ENCODE assay signal across 29 cellular contexts in genomic region chrX:124097116-124097515, GRCh38.
"Had no signal": no experiment of that assay in that cellular context is flagged by ENCODE, and none has a peak within 500 bp of the region (broad histone marks: within the 10 kb centered on the region; RNA-seq: fewer than 3 reads in every experiment).

No MANE protein-coding gene starts in this region.

- H3K27me3 Mint-ChIP-seq: activated B cell treated with CpG ODN at 0.5 μM for 24 hours; activated CD8-positive, alpha-beta T cell treated with anti-CD3 and anti-CD28 coated beads for 36 hours; activated naive CD4-positive, alpha-beta T cell treated with anti-CD3 and anti-CD28 coated beads, Interleukin-2, amount 10 ng/mL, durations not matched to agents 7 days and 5 days; activated naive CD8-positive, alpha-beta T cell treated with anti-CD3 and anti-CD28 coated beads, Interleukin-2, amount 10 ng/mL, durations not matched to agents 7 days and 5 days; brain had no signal

- H3K4me3 ChIP-seq: ascending aorta, breast epithelium, cardiac muscle cell, colonic mucosa had no signal

- H3K27ac ChIP-seq: ascending aorta, breast epithelium, cardiac muscle cell, colonic mucosa, epithelial cell of prostate, WERI-Rb-1 had no signal

- ATAC-seq: activated CD4-positive, CD25-positive, alpha-beta regulatory T cell treated with anti-CD3 and anti-CD28 coated beads, Interleukin-2, amount 50 U/mL, for 24 hours; activated CD8-positive, alpha-beta T cell treated with anti-CD3 and anti-CD28 coated beads for 36 hours; activated naive CD4-positive, alpha-beta T cell treated with anti-CD3 and anti-CD28 coated beads, Interleukin-2, amount 50 U/mL, for 72 hours; esophagus mucosa had no signal

- H3K4me1 ChIP-seq: ascending aorta, breast epithelium, colonic mucosa had no signal

- H3K27ac Mint-ChIP-seq: activated B cell treated with CpG ODN at 0.5 μM for 24 hours; activated naive CD4-positive, alpha-beta T cell treated with anti-CD3 and anti-CD28 coated beads, Interleukin-2, amount 50 U/mL, for 72 hours; brain; T-helper 1 cell treated with Interleukin-12 subunit alpha and Interleukin-12 subunit beta and Interleukin-4 antibody, amounts not matched to agents 30 μg/mL and 1 μg/mL, for 36 hours had no signal

- H3K9me3 Mint-ChIP-seq: activated B cell treated with CpG ODN at 0.5 μM for 24 hours; activated CD8-positive, alpha-beta T cell treated with anti-CD3 and anti-CD28 coated beads for 36 hours; activated naive CD4-positive, alpha-beta T cell treated with anti-CD3 and anti-CD28 coated beads, Interleukin-2, amount 10 ng/mL, durations not matched to agents 7 days and 5 days; activated naive CD8-positive, alpha-beta T cell treated with anti-CD3 and anti-CD28 coated beads, Interleukin-2, amount 10 ng/mL, durations not matched to agents 7 days and 5 days had no signal

- H3K4me1 Mint-ChIP-seq: activated B cell treated with CpG ODN at 0.5 μM for 24 hours; activated naive CD8-positive, alpha-beta T cell treated with anti-CD3 and anti-CD28 coated beads, Interleukin-2, amount 10 ng/mL, durations not matched to agents 7 days and 5 days; brain had no signal

- DNase-seq: activated B cell treated with CpG ODN at 0.5 μM for 24 hours; activated CD4-positive, alpha-beta T cell treated with anti-CD3 and anti-CD28 coated beads for 48 hours; activated CD4-positive, alpha-beta T cell treated with anti-CD3 and anti-CD28 coated beads, Interleukin-2, amount 50 U/mL, for 1 hour; activated CD4-positive, alpha-beta T cell treated with anti-CD3 and anti-CD28 coated beads, Interleukin-2, amount 50 U/mL, for 48 hours; activated CD8-positive, alpha-beta memory T cell treated with anti-CD3 and anti-CD28 coated beads for 24 hours; activated CD8-positive, alpha-beta T cell treated with anti-CD3 and anti-CD28 coated beads for 36 hours; activated gamma-delta T cell; activated naive CD4-positive, alpha-beta T cell; activated naive CD4-positive, alpha-beta T cell treated with anti-CD3 and anti-CD28 coated beads, Interleukin-2, amount 10 ng/mL, durations not matched to agents 7 days and 5 days; activated naive CD8-positive, alpha-beta T cell treated with anti-CD3 and anti-CD28 coated beads, Interleukin-2, amount 10 ng/mL, durations not matched to agents 7 days and 5 days; activated T-cell treated with anti-CD3 and anti-CD28 coated beads, Interleukin-2, amount 50 U/mL, for 48 hours; central memory CD4-positive, alpha-beta T cell; cerebellar nuclear complex; colonic mucosa; effector CD8-positive, alpha-beta T cell; foreskin fibroblast; head of caudate nucleus; T1000; WERI-Rb-1 had no signal

- H3K36me3 ChIP-seq: breast epithelium, colonic mucosa had no signal

- H3K4me3 Mint-ChIP-seq: activated B cell treated with CpG ODN at 0.5 μM for 24 hours; activated CD8-positive, alpha-beta T cell treated with anti-CD3 and anti-CD28 coated beads for 36 hours; activated naive CD4-positive, alpha-beta T cell treated with anti-CD3 and anti-CD28 coated beads, Interleukin-2, amount 10 ng/mL, durations not matched to agents 7 days and 5 days; activated naive CD8-positive, alpha-beta T cell treated with anti-CD3 and anti-CD28 coated beads, Interleukin-2, amount 10 ng/mL, durations not matched to agents 7 days and 5 days; brain; T-helper 1 cell treated with Interleukin-12 subunit alpha and Interleukin-12 subunit beta and Interleukin-4 antibody, amounts not matched to agents 30 μg/mL and 1 μg/mL, for 36 hours; T-helper 2 cell treated with Interferon-gamma antibody and Interleukin-4, amounts not matched to agents 5 μg/mL and 100 μg/mL, for 36 hours had no signal

- H3K9me3 ChIP-seq: ascending aorta, breast epithelium, colonic mucosa had no signal
